ENCODE assay signal across 1 cellular context in genomic region chr1:35555601-35556477, GRCh38.
TF ChIP-seq lines count a peak whose summit lies in the region.

No MANE protein-coding gene starts in this region.

TF ChIP-seq in IMR-90, 13 proteins besides CTCF, POLR2A, EP300 and RAD21 (continued from another document):
- no peak for TF ChIP-seq USF2 (IDR thresholded peaks at IDR 0.05; ENCODE audit: low read depth, low read length)
- TF ChIP-seq RFX5 (IDR thresholded peaks at IDR 0.05; ENCODE audit: low read depth, low read length): no peak
- TF ChIP-seq MAFK (IDR thresholded peaks at IDR 0.05; ENCODE audit: low read depth, low read length): no peak; the same call in 1 of the 2 replicates
- TF ChIP-seq MAZ (IDR thresholded peaks at IDR 0.05; ENCODE audit: borderline replicate concordance, low read depth, low read length): no peak
- no peak for TF ChIP-seq ELK1 (IDR thresholded peaks at IDR 0.05; ENCODE audit: borderline replicate concordance, low read depth, low read length)
- peak; percentile 82 for TF ChIP-seq CEBPB (IDR thresholded peaks at IDR 0.05; ENCODE audit: low read depth, low read length)
- TF ChIP-seq SMC3 (IDR thresholded peaks at IDR 0.05; ENCODE audit: low read depth, low read length): 0 out of 2 replicates have a peak, but pooled peaks have one; percentile 5
- TF ChIP-seq NFE2L2 (IDR thresholded peaks at IDR 0.05; ENCODE audit: low read depth, low read length): no peak
TF ChIP-seq in IMR-90: peak in this region for 3.
